In genomic region chr4:170773709-170774273, GRCh38 we compare ENCODE assay signal across 23 cellular contexts.
"Had no signal": no experiment of that assay in that cellular context is flagged by ENCODE, and none has a peak within 500 bp of the region (broad histone marks: within the 10 kb centered on the region; RNA-seq: fewer than 3 reads in every experiment).

No MANE protein-coding gene starts in this region.

- H3K4me2 ChIP-seq: SK-N-SH had no signal

- H3K27me3 Mint-ChIP-seq: T-cell had no signal

- H3K4me3 Mint-ChIP-seq: T-cell had no signal

- H3K27ac ChIP-seq: HL-60 had no signal

- H3K9me3 ChIP-seq: SK-N-SH had no signal

- H3K9me2 ChIP-seq: SK-N-SH had no signal

- H3K36me3 Mint-ChIP-seq: T-cell had no signal

- H3K4me1 Mint-ChIP-seq: T-cell had no signal

- DNase-seq: Karpas-422, KG1, MM.1S, NCI-H1092 treated with DMSO at 0.1 percent for 48 hours, NCI-H146, NCI-H1694 treated with DMSO at 0.1 percent for 48 hours, NCI-H1930, NCI-H2107, NCI-H2171 treated with DMSO at 0.1 percent for 48 hours, NCI-H345, NCI-H446 treated with DMSO at 0.1 percent for 48 hours, NCI-H510A treated with DMSO at 0.1 percent for 48 hours, NCI-H526, NCI-H748 treated with DMSO at 0.1 percent for 48 hours, Right ventricle myocardium superior, RPMI8226, SIG-M5, SK-N-SH, SW 1271, T-cell had no signal

- ATAC-seq: T-cell had no signal

- H3K9ac ChIP-seq: SK-N-SH had no signal

- FAIRE-seq: HTR-8/SVneo, RCC 7860 had no signal

- H3K27ac Mint-ChIP-seq: T-cell had no signal
